In genomic region chr9:42852133-42852532, GRCh38 we compare ENCODE assay signal across 8 cellular contexts.
DNase-seq lines count a peak whose midpoint lies in the region; ATAC-seq and TF ChIP-seq lines count a peak whose summit lies in the region.

No MANE protein-coding gene starts in this region.

- TF ChIP-seq CTCF in 22Rv1 (IDR thresholded peaks at IDR 0.05), result peak; percentile 53

- ATAC-seq in GM19397 (IDR thresholded peaks at IDR 0.05; ENCODE audit: unreplicated experiment) (peak; percentile 100), GM18511 (IDR thresholded peaks at IDR 0.05; ENCODE audit: unreplicated experiment) (no peak), HG02981 (IDR thresholded peaks at IDR 0.05; ENCODE audit: unreplicated experiment) (no peak)

- DNase-seq in NCI-H524 (lab: John Stamatoyannopoulos, UW) (peak; percentile 12 to 59), dermis microvascular lymphatic vessel endothelial cell (ENCODE audit: low read depth in 2 of 2) (peak; percentile 4 to 59), lung microvascular endothelial cell (ENCODE audit: low read depth in 2 of 2) (peak; percentile 43 to 67), NCI-H1436 treated with DMSO at 0.1 percent for 48 hours (lab: John Stamatoyannopoulos, UW) (no peak)

- H3K27ac ChIP-seq in 22Rv1, result no peak overlapping the region
